Comparison of ENCODE assay signal across 1 cellular context in genomic region chr4:26867914-26868684, GRCh38.
TF ChIP-seq lines count a peak whose summit lies in the region.

No MANE protein-coding gene starts in this region.

TF ChIP-seq in endothelial cell of umbilical vein, 7 proteins besides CTCF, POLR2A, EP300 and RAD21 (continued from another document):
- TF ChIP-seq EZH2 (IDR thresholded peaks at IDR 0.05; ENCODE audit: borderline replicate concordance, low read depth, low read length, severe bottlenecking) = no peak
- no peak for TF ChIP-seq GATA2 (IDR thresholded peaks at IDR 0.05; ENCODE audit: insufficient read depth, insufficient read length, low read depth, low read length)
- TF ChIP-seq POLR2AphosphoS5 (IDR thresholded peaks at IDR 0.05; ENCODE audit: insufficient read depth, low read depth, low read length) = no peak
- TF ChIP-seq MYC (IDR thresholded peaks at IDR 0.05; ENCODE audit: low read depth, low read length) = no peak
